8 cellular contexts compared by ENCODE assay signal in the genomic region with DNA sequence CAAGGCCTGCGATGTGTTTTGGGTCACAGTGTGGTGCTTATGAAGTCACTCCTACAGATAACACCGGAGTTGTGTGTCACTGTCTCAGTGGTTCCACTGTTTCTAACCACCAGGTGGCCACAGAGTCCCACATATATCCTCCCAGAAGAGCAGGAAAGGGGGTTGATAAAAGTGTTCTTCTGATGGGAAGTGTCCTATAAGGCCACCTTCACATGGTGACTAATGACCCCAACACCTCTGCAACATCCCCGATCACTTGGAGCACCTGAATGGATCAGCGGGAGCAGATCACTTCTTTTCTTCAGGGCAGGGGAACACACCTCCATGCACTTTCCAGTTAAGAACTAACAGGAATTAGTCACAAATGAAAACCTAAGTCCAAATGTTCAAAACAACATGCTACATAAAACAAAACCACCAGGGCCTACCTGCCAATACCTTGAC.
DNase-seq lines count a peak whose midpoint lies in the region; ATAC-seq and TF ChIP-seq lines count a peak whose summit lies in the region.
"Not testable (repeated sequence)": the region's sequence is repeated elsewhere in the genome, so short reads cannot be mapped to it uniquely, and the experiment has no call there.

No MANE protein-coding gene starts in this region.

- TF ChIP-seq CTCF in AG04449 (IDR thresholded peaks at IDR 0.05; ENCODE audit: insufficient read depth, low read length, missing control alignments) (peak; percentile 59), left lung (IDR thresholded peaks at IDR 0.05) (peak; percentile 68 to 71)

- H3K4me1 Mint-ChIP-seq in effector memory CD8-positive, alpha-beta T cell (ENCODE audit: low read depth in 2 of 2) = peaks cover 20 to 26% of the 10 kb centered on the region in 2 donors

- peak overlapping the region; percentile 88 to 91 for H3K27ac Mint-ChIP-seq in effector memory CD8-positive, alpha-beta T cell

- H3K4me1 ChIP-seq in SJCRH30 = not testable (repeated sequence)
- peaks cover 0 to 28% of the 10 kb centered on the region in 2 donors for H3K4me1 ChIP-seq in left lung

- not testable (repeated sequence) for H3K36me3 Mint-ChIP-seq in effector memory CD8-positive, alpha-beta T cell (ENCODE audit: insufficient read depth)

- not testable (repeated sequence) for H3K27me3 Mint-ChIP-seq in effector memory CD8-positive, alpha-beta T cell

- not testable (repeated sequence) for H3K27me3 ChIP-seq in SJCRH30, left lung

- H3K9me3 ChIP-seq in SJCRH30 (replicated peaks); left lung: not testable (repeated sequence)

- H3K27ac ChIP-seq in SJCRH30, left lung: not testable (repeated sequence)

- POLR2A ChIA-PET in AG04449 (lab: Yijun Ruan, JAX) = not testable (repeated sequence)

- not testable (repeated sequence) for H3K36me3 ChIP-seq in SJCRH30, left lung

- CTCF ChIA-PET in AG04449 (lab: Yijun Ruan, JAX) = interaction anchor here (1.1 kb wide), 1 partner anchor 12 kb away, joined by 3 read pairs; no protein-coding TSS in a partner anchor

- ATAC-seq in GM18498 (IDR thresholded peaks at IDR 0.05; ENCODE audit: unreplicated experiment) (peak; percentile 54), left lung (peak; percentile 100)
- ATAC-seq in effector memory CD8-positive, alpha-beta T cell (replicated peaks) = peak; percentile 76

- peak overlapping the region; percentile 17 to 50 for H3K4me3 Mint-ChIP-seq in effector memory CD8-positive, alpha-beta T cell

- H3K4me3 ChIP-seq in AG04449 (ENCODE audit: low read depth, low read length); SJCRH30; left lung: not testable (repeated sequence)

- intact Hi-C loops in left lung (cut with DNase I) = not testable (repeated sequence)

- DNase-seq in AG04449 (ENCODE audit: low read depth, low spot score); left lung: not testable (repeated sequence)
- DNase-seq in NAMALWA (ENCODE audit: low spot score) = peak; percentile 89
- DNase-seq in SJCRH30 = peak; percentile 41 to 79
- peak; percentile 81 to 82 for DNase-seq in activated T-cell treated with anti-CD3 and anti-CD28 coated beads, Interleukin-2, amount 50 U/mL, for 48 hours
- DNase-seq in effector memory CD8-positive, alpha-beta T cell = peak; percentile 61 to 71 (median 62)
- peak; percentile 54 for DNase-seq in stimulated activated CD4-positive, alpha-beta T cell treated with anti-CD3 and anti-CD28 coated beads, Interleukin-12 subunit alpha, Interleukin-12 subunit beta, amount 100 ng/mL, for 4 hours

- not testable (repeated sequence) for H3K9me3 Mint-ChIP-seq in effector memory CD8-positive, alpha-beta T cell
